Comparison of ENCODE assay signal across 8 cellular contexts in genomic region chr19:55641376-55642152, GRCh38. TPM values are rescaled to one million over a fixed set of nuclear protein-coding genes. Genes with fewer than 3 reads are reported as not detected.
DNase-seq lines count a peak whose midpoint lies in the region; ATAC-seq, FAIRE-seq and TF ChIP-seq lines count a peak whose summit lies in the region.

No MANE protein-coding gene starts in this region.

- TF ChIP-seq CTCF in activated CD8-positive, alpha-beta T cell treated with anti-CD3 and anti-CD28 coated beads for 36 hours (IDR thresholded peaks at IDR 0.05) = no peak
- TF ChIP-seq CTCF in parathyroid adenoma (IDR thresholded peaks at IDR 0.05) (no peak), D721Med (IDR thresholded peaks at IDR 0.05; ENCODE audit: insufficient read depth, missing control alignments) (no peak)

- peaks cover 34% of the 10 kb centered on the region for H3K4me1 ChIP-seq in parathyroid adenoma

- H3K27me3 Mint-ChIP-seq in activated CD8-positive, alpha-beta T cell treated with anti-CD3 and anti-CD28 coated beads for 36 hours = no peaks in the 10 kb centered on the region

- H3K79me2 ChIP-seq in parathyroid adenoma = peaks cover 16% of the 10 kb centered on the region

- in situ Hi-C loops in G401 (cut with HindIII; ENCODE audit: low sequenced_read_pairs) = no loop called here

- peak overlapping the region; percentile 99 for H3K27ac ChIP-seq in parathyroid adenoma

- peaks cover 50% of the 10 kb centered on the region for H3K36me3 Mint-ChIP-seq in activated CD8-positive, alpha-beta T cell treated with anti-CD3 and anti-CD28 coated beads for 36 hours (ENCODE audit: low read depth)

- peak overlapping the region; percentile 82 for H3K4me3 Mint-ChIP-seq in activated CD8-positive, alpha-beta T cell treated with anti-CD3 and anti-CD28 coated beads for 36 hours

- H3K4me3 ChIP-seq in Jurkat, Clone E6-1 (ENCODE audit: low read length) = peak overlapping the region; percentile 92
- peak overlapping the region; percentile 75 for H3K4me3 ChIP-seq in parathyroid adenoma (ENCODE audit: low read depth, low read length)

- intact Hi-C loops in activated CD8-positive, alpha-beta T cell treated with anti-CD3 and anti-CD28 coated beads for 36 hours (cut with micrococcal nuclease) = no loop called here

- H3K9ac ChIP-seq in parathyroid adenoma = peak overlapping the region; percentile 63

- CTCF ChIA-PET in activated CD8-positive, alpha-beta T cell treated with anti-CD3 and anti-CD28 coated beads for 36 hours (lab: Charles Lee) = interaction anchor here (1.6 to 1.9 kb wide), 4 partner anchors 9 to 35 kb away, joined by 6 to 15 read pairs (median 10); partner anchors contain the start of gene U2AF2

- DNase-seq in G401 (ENCODE audit: low spot score) (peak; percentile 38), foreskin melanocyte (peak; percentile 11), D721Med (ENCODE audit: insufficient read length, low spot score) (no peak), iPS-NIHi11 (ENCODE audit: low spot score) (no peak)
- no peak for DNase-seq in Jurkat, Clone E6-1 (ENCODE audit: low read depth, low spot score)
- peak; percentile 62 for DNase-seq in activated CD8-positive, alpha-beta T cell treated with anti-CD3 and anti-CD28 coated beads for 36 hours

- H3K9me3 Mint-ChIP-seq in activated CD8-positive, alpha-beta T cell treated with anti-CD3 and anti-CD28 coated beads for 36 hours = peaks cover 4% of the 10 kb centered on the region

- H3K4me1 Mint-ChIP-seq in activated CD8-positive, alpha-beta T cell treated with anti-CD3 and anti-CD28 coated beads for 36 hours (ENCODE audit: low read depth) = peaks cover 51% of the 10 kb centered on the region

- H2AFZ ChIP-seq in parathyroid adenoma = peak overlapping the region; percentile 88

- no peaks in the 10 kb centered on the region for H3K27me3 ChIP-seq in parathyroid adenoma (ENCODE audit: control insufficient read depth, insufficient read depth, low read length)

- POLR2A ChIA-PET in activated CD8-positive, alpha-beta T cell treated with anti-CD3 and anti-CD28 coated beads for 36 hours (lab: Charles Lee) = interaction anchor here (1.0 to 3.2 kb wide), 7 partner anchors 11 to 42 kb away, joined by 4 to 12 read pairs (median 6); partner anchors contain the start of genes FIZ1, U2AF2, ZNF524 and ZNF865

- H3K27ac Mint-ChIP-seq in activated CD8-positive, alpha-beta T cell treated with anti-CD3 and anti-CD28 coated beads for 36 hours = peak overlapping the region; percentile 89

- H3K4me2 ChIP-seq in parathyroid adenoma (ENCODE audit: low read length) = peak overlapping the region; percentile 79

- ATAC-seq in activated CD8-positive, alpha-beta T cell treated with anti-CD3 and anti-CD28 coated beads for 36 hours = peak; percentile 4
- no peak for ATAC-seq in HG03469 (IDR thresholded peaks at IDR 0.05; ENCODE audit: unreplicated experiment)

- no peaks in the 10 kb centered on the region for H3K9me3 ChIP-seq in parathyroid adenoma (ENCODE audit: control insufficient read depth, low read length)

- no peaks in the 10 kb centered on the region for H3K36me3 ChIP-seq in parathyroid adenoma (ENCODE audit: control insufficient read depth, insufficient read depth, low read length)

- no peak for FAIRE-seq in D721Med (lab: Jason Lieb, UNC)

RNA-seq across cellular contexts. Expression of gene ZNF580, which starts 0.8 kb away (rescaled TPM):
- 5.1 and 17.4 TPM in 2 replicates for total RNA-seq in G401 (2014; rRNA removed; shearing (Covaris generic))
- polyA plus RNA-seq in Jurkat, Clone E6-1 (2012; ENCODE audit: insufficient read depth, insufficient read length) = 26.3 TPM
- total RNA-seq in activated CD8-positive, alpha-beta T cell treated with anti-CD3 and anti-CD28 coated beads for 36 hours = 10 to 100 TPM; 24.8 to 26.2 TPM

RNA-seq across cellular contexts. Expression of gene ZNF581, which starts 1.9 kb away (rescaled TPM):
- total RNA-seq in G401 (2014; rRNA removed; shearing (Covaris generic)) = 31.0 and 53.7 TPM in 2 replicates
- polyA plus RNA-seq in Jurkat, Clone E6-1 (2012; ENCODE audit: insufficient read depth, insufficient read length) = 26.5 TPM
- 10 to 100 TPM; 30.4 to 34.5 TPM for total RNA-seq in activated CD8-positive, alpha-beta T cell treated with anti-CD3 and anti-CD28 coated beads for 36 hours

RNA-seq across cellular contexts. Expression of gene CCDC106, which starts 6.4 kb away (rescaled TPM):
- 24.9 and 29.0 TPM in 2 replicates for total RNA-seq in G401 (2014; rRNA removed; shearing (Covaris generic))
- 2.6 TPM for polyA plus RNA-seq in Jurkat, Clone E6-1 (2012; ENCODE audit: insufficient read depth, insufficient read length)
- 10 to 100 TPM in 1 of 2 experiments, 1 to 10 TPM in 1; 8.8 to 11.2 TPM for total RNA-seq in activated CD8-positive, alpha-beta T cell treated with anti-CD3 and anti-CD28 coated beads for 36 hours

RNA-seq across cellular contexts. Expression of gene U2AF2, which starts 13.3 kb away (rescaled TPM):
- 239 and 262 TPM in 2 replicates for total RNA-seq in G401 (2014; rRNA removed; shearing (Covaris generic))
- 313 TPM for polyA plus RNA-seq in Jurkat, Clone E6-1 (2012; ENCODE audit: insufficient read depth, insufficient read length)
- 100 to 1,000 TPM; 304 to 306 TPM for total RNA-seq in activated CD8-positive, alpha-beta T cell treated with anti-CD3 and anti-CD28 coated beads for 36 hours

RNA-seq across cellular contexts. Expression of gene ZNF784, which starts 17.2 kb away (rescaled TPM):
- total RNA-seq in G401 (2014; rRNA removed; shearing (Covaris generic)) = 6.8 and 21.0 TPM in 2 replicates
- 11.2 TPM for polyA plus RNA-seq in Jurkat, Clone E6-1 (2012; ENCODE audit: insufficient read depth, insufficient read length)
- total RNA-seq in activated CD8-positive, alpha-beta T cell treated with anti-CD3 and anti-CD28 coated beads for 36 hours = 1 to 10 TPM; 3.6 to 3.7 TPM

Comparison
In these comparisons a context has a peak if more than half of its experiments do, and no peak if none do; other contexts are left out.
1. DNase-seq: peak in G401 (single experiment), activated CD8-positive, alpha-beta T cell treated with anti-CD3 and anti-CD28 coated beads for 36 hours (single experiment) and foreskin melanocyte (single experiment); none in Jurkat, Clone E6-1 (single experiment), D721Med (single experiment) and iPS-NIHi11 (single experiment).